9 cellular contexts compared by ENCODE assay signal in genomic region chr1:89603651-89604413, GRCh38. TPM values are rescaled to one million over a fixed set of nuclear protein-coding genes. Genes with fewer than 3 reads are reported as not detected.
DNase-seq lines count a peak whose midpoint lies in the region; ATAC-seq, FAIRE-seq and TF ChIP-seq lines count a peak whose summit lies in the region.
"Had no signal": no experiment of that assay in that cellular context is flagged by ENCODE, and none has a peak within 500 bp of the region (broad histone marks: within the 10 kb centered on the region; RNA-seq: fewer than 3 reads in every experiment).

No MANE protein-coding gene starts in this region.

- H3K9me3 ChIP-seq in uterus (no peaks in the 10 kb centered on the region), kidney (ENCODE audit: control insufficient read depth in 1 of 2, low read length in 2 of 2) (no peaks in the 10 kb centered on the region)

- ATAC-seq in left colon = peak; percentile 20
- ATAC-seq in HG03521 (IDR thresholded peaks at IDR 0.05; ENCODE audit: unreplicated experiment) = no peak
- ATAC-seq in HG03045 (IDR thresholded peaks at IDR 0.05; ENCODE audit: unreplicated experiment) = no peak

- H3K4me3 ChIP-seq in uterus = no peak overlapping the region
- no peak overlapping the region for H3K4me3 ChIP-seq in kidney (ENCODE audit: low read length in 2 of 2)

- H3K9me3 Mint-ChIP-seq in activated naive CD4-positive, alpha-beta T cell treated with anti-CD3 and anti-CD28 coated beads for 36 hours = no peaks in the 10 kb centered on the region

- no peaks in the 10 kb centered on the region for H3K27me3 ChIP-seq in uterus

- TF ChIP-seq CTCF in uterus (IDR thresholded peaks at IDR 0.05) (no peak), kidney (IDR thresholded peaks at IDR 0.05; ENCODE audit: borderline replicate concordance, extremely low read depth, insufficient read depth) (no peak)

- CTCF ChIA-PET in activated naive CD4-positive, alpha-beta T cell treated with anti-CD3 and anti-CD28 coated beads for 36 hours (lab: Charles Lee) = interaction anchor here (0.5 to 13.4 kb wide), 15 partner anchors 7 to 163 kb away, joined by 3 to 109 read pairs (median 5); no protein-coding TSS in a partner anchor

- no peak for FAIRE-seq in kidney (lab: Jason Lieb, UNC)

- H3K4me3 Mint-ChIP-seq in activated naive CD4-positive, alpha-beta T cell treated with anti-CD3 and anti-CD28 coated beads for 36 hours = peak overlapping the region; percentile 17

- intact Hi-C loops in activated naive CD4-positive, alpha-beta T cell treated with anti-CD3 and anti-CD28 coated beads for 36 hours (cut with micrococcal nuclease) = loop anchor here (1.0 to 2.0 kb wide), 6 partner anchors 7 to 563 kb away; partner anchors contain the start of gene LRRC8B
- intact Hi-C loops in left colon (cut with DNase I, micrococcal nuclease) (no loop called here), uterus (cut with DNase I; ENCODE audit: low total_unique reads) (no loop called here), kidney (cut with DNase I) (no loop called here)

- TF ChIP-seq POLR2A in uterus (IDR thresholded peaks at IDR 0.05) = no peak

- H3K27me3 Mint-ChIP-seq in activated naive CD4-positive, alpha-beta T cell treated with anti-CD3 and anti-CD28 coated beads for 36 hours (ENCODE audit: low read depth) = no peaks in the 10 kb centered on the region

- H3K4me1 ChIP-seq in uterus (peaks cover 0 to 5% of the 10 kb centered on the region in 2 donors), kidney (ENCODE audit: control insufficient read depth in 1 of 2, insufficient read depth in 1 of 2, low read depth in 1 of 2, low read length in 2 of 2) (peaks cover 0 to 5% of the 10 kb centered on the region in 2 donors)

- peaks cover 95% of the 10 kb centered on the region for H3K4me1 Mint-ChIP-seq in activated naive CD4-positive, alpha-beta T cell treated with anti-CD3 and anti-CD28 coated beads for 36 hours (ENCODE audit: low read depth)

- no peak overlapping the region for H3K9ac ChIP-seq in kidney (ENCODE audit: low read length in 2 of 2)

- H3K36me3 Mint-ChIP-seq in activated naive CD4-positive, alpha-beta T cell treated with anti-CD3 and anti-CD28 coated beads for 36 hours (ENCODE audit: low read depth) = no peaks in the 10 kb centered on the region

- H3K27ac ChIP-seq in uterus (peak overlapping the region; percentile 58 to 73), kidney (ENCODE audit: low read depth in 2 of 2, low read length in 2 of 2) (no peak overlapping the region)

- no peaks in the 10 kb centered on the region for H3K36me3 ChIP-seq in uterus
- H3K36me3 ChIP-seq in kidney (ENCODE audit: control insufficient read depth in 1 of 2, insufficient read depth in 2 of 2, low read length in 2 of 2) = no peaks in the 10 kb centered on the region

- H3K27ac Mint-ChIP-seq in activated naive CD4-positive, alpha-beta T cell treated with anti-CD3 and anti-CD28 coated beads for 36 hours = peak overlapping the region; percentile 90

- peak; percentile 57 for DNase-seq in stimulated activated naive CD4-positive, alpha-beta T cell treated with Interleukin-2 at 50 U/mL for 16 hours (lab: John Stamatoyannopoulos, UW)
- no peak for DNase-seq in stimulated activated naive CD4-positive, alpha-beta T cell (lab: John Stamatoyannopoulos, UW)
- DNase-seq in activated naive CD4-positive, alpha-beta T cell treated with anti-CD3 and anti-CD28 coated beads for 36 hours = peak; percentile 30
- DNase-seq in left colon (no peak), uterus (no peak), kidney (no peak)
- DNase-seq: NCI-H2107 had no signal

RNA-seq across cellular contexts. Expression of gene LRRC8C, which starts 29.1 kb away (rescaled TPM):
- total RNA-seq in activated naive CD4-positive, alpha-beta T cell treated with anti-CD3 and anti-CD28 coated beads for 36 hours = 10 to 100 TPM; 13.6 TPM
- 1 to 10 TPM; 1.8 to 3.2 TPM for total RNA-seq in left colon
- 10 to 100 TPM; 10.9 to 23.8 (median 19.8) TPM for total RNA-seq in uterus
- 12.7 TPM for total RNA-seq in kidney
- 2.6 TPM for polyA plus RNA-seq in kidney (ENCODE audit: insufficient read depth, low read depth, low replicate concordance)

Comparison
In these comparisons a context has a peak if more than half of its experiments do, and no peak if none do; other contexts are left out.
1. DNase-seq: peak in stimulated activated naive CD4-positive, alpha-beta T cell treated with Interleukin-2 at 50 U/mL for 16 hours (single experiment) and activated naive CD4-positive, alpha-beta T cell treated with anti-CD3 and anti-CD28 coated beads for 36 hours (single experiment); none in stimulated activated naive CD4-positive, alpha-beta T cell (0 of 6), left colon (0 of 2), uterus (0 of 2) and kidney (single experiment).
2. H3K27ac ChIP-seq: peak in uterus (2 of 2); none in kidney (0 of 2).